Comparison of ENCODE assay signal across 18 cellular contexts in genomic region chr4:119665718-119666117, GRCh38.
"Had no signal": no experiment of that assay in that cellular context is flagged by ENCODE, and none has a peak within 500 bp of the region (broad histone marks: within the 10 kb centered on the region; RNA-seq: fewer than 3 reads in every experiment).

No MANE protein-coding gene starts in this region.

- H3K27ac ChIP-seq: epithelial cell of prostate, hepatocyte, parathyroid adenoma, prostate gland had no signal

- H3K27me3 ChIP-seq: hepatocyte had no signal

- ATAC-seq: effector memory CD8-positive, alpha-beta T cell; left cardiac atrium; left ventricle myocardium superior had no signal

- H3K4me1 ChIP-seq: parathyroid adenoma, prostate gland had no signal

- H3K9me3 ChIP-seq: prostate gland had no signal

- H3K4me3 ChIP-seq: hepatocyte, lung, prostate gland had no signal

- DNase-seq: effector memory CD8-positive, alpha-beta T cell; foreskin melanocyte; head of caudate nucleus; kidney; left cardiac atrium; left ventricle myocardium superior; mesenchymal stem cell; midbrain; naive B cell; nephron progenitor cell; small intestine; stimulated activated CD4-positive, alpha-beta T cell treated with anti-CD3 and anti-CD28 coated beads, Interleukin-12 subunit alpha, Interleukin-12 subunit beta, amount 100 ng/mL, for 4 hours; stimulated activated naive CD4-positive, alpha-beta T cell treated with Interleukin-2 at 50 U/mL for 16 hours had no signal

- H3K9ac ChIP-seq: parathyroid adenoma had no signal

- H3K36me3 ChIP-seq: prostate gland had no signal
